18 cellular contexts compared by ENCODE assay signal in genomic region chr5:111229126-111229525, GRCh38. TPM values are rescaled to one million over a fixed set of nuclear protein-coding genes. Genes with fewer than 3 reads are reported as not detected.
DNase-seq lines count a peak whose midpoint lies in the region; ATAC-seq and TF ChIP-seq lines count a peak whose summit lies in the region.
"Had no signal": no experiment of that assay in that cellular context is flagged by ENCODE, and none has a peak within 500 bp of the region (broad histone marks: within the 10 kb centered on the region; RNA-seq: fewer than 3 reads in every experiment).

No MANE protein-coding gene starts in this region.

- DNase-seq in activated CD4-positive, alpha-beta T cell treated with anti-CD3 and anti-CD28 coated beads, Interleukin-2, amount 10 ng/mL, durations not matched to agents 7 days and 5 days = no peak
- DNase-seq in activated CD4-positive, alpha-beta T cell treated with anti-CD3 and anti-CD28 coated beads, Interleukin-2, amount 50 U/mL, for 1 hour = no peak
- DNase-seq in activated B cell treated with CpG ODN at 0.5 μM for 24 hours = no peak
- no peak for DNase-seq in SKM-1 treated with dmso at 0.1 percent for 144 hours (lab: John Stamatoyannopoulos, UW; ENCODE audit: unreplicated experiment)
- no peak for DNase-seq in NCI-H2227 treated with DMSO at 0.1 percent for 48 hours (lab: John Stamatoyannopoulos, UW)
- DNase-seq: activated CD4-positive, CD25-positive, alpha-beta regulatory T cell; endodermal cell; GDM1; lower lobe of right lung; NCI-H1694; NCI-H510A treated with DMSO at 0.1 percent for 48 hours; PC-3; SK-N-SH had no signal

- H3K4me3 Mint-ChIP-seq in activated CD4-positive, alpha-beta T cell treated with anti-CD3 and anti-CD28 coated beads, Interleukin-2, amount 10 ng/mL, durations not matched to agents 7 days and 5 days = peak overlapping the region; percentile 77
- no peak overlapping the region for H3K4me3 Mint-ChIP-seq in activated B cell treated with CpG ODN at 0.5 μM for 24 hours
- H3K4me3 Mint-ChIP-seq in nephron = peak overlapping the region in 1 of 3 experiments; percentile 50
- H3K4me3 Mint-ChIP-seq: endodermal cell, neural crest cell had no signal

- CTCF ChIA-PET in activated CD4-positive, alpha-beta T cell treated with anti-CD3 and anti-CD28 coated beads, Interleukin-2, amount 10 ng/mL, durations not matched to agents 7 days and 5 days (lab: Charles Lee) = interaction anchor here (0.6 to 1.1 kb wide), 3 partner anchors 15 to 1715 kb away, joined by 3 to 4 read pairs (median 3); no protein-coding TSS in a partner anchor
- CTCF ChIA-PET in activated B cell treated with CpG ODN at 0.5 μM for 24 hours (lab: Charles Lee) = no interaction called here

- POLR2A ChIA-PET in activated CD4-positive, alpha-beta T cell treated with anti-CD3 and anti-CD28 coated beads, Interleukin-2, amount 10 ng/mL, durations not matched to agents 7 days and 5 days (lab: Charles Lee) = interaction anchor here (0.5 to 0.6 kb wide), 2 partner anchors 34 to 1529 kb away, joined by 3 to 7 read pairs; no protein-coding TSS in a partner anchor
- POLR2A ChIA-PET in activated B cell treated with CpG ODN at 0.5 μM for 24 hours (lab: Charles Lee) = no interaction called here

- ATAC-seq in GM21825 (IDR thresholded peaks at IDR 0.05; ENCODE audit: unreplicated experiment) = peak; percentile 21
- ATAC-seq in activated B cell treated with CpG ODN at 0.5 μM for 24 hours (ENCODE audit: low read depth) = no peak
- ATAC-seq in HG02884 (IDR thresholded peaks at IDR 0.05; ENCODE audit: unreplicated experiment) = no peak
- ATAC-seq: HCT116, lower lobe of right lung, PC-3 had no signal

- peaks cover 57% of the 10 kb centered on the region for H3K36me3 Mint-ChIP-seq in activated CD4-positive, alpha-beta T cell treated with anti-CD3 and anti-CD28 coated beads, Interleukin-2, amount 10 ng/mL, durations not matched to agents 7 days and 5 days (ENCODE audit: low read depth)
- H3K36me3 Mint-ChIP-seq in activated B cell treated with CpG ODN at 0.5 μM for 24 hours (ENCODE audit: low read depth) = no peaks in the 10 kb centered on the region
- H3K36me3 Mint-ChIP-seq in nephron (ENCODE audit: low read depth) = no peaks in the 10 kb centered on the region

- peak overlapping the region; percentile 98 for H3K27ac Mint-ChIP-seq in activated CD4-positive, alpha-beta T cell treated with anti-CD3 and anti-CD28 coated beads, Interleukin-2, amount 10 ng/mL, durations not matched to agents 7 days and 5 days
- H3K27ac Mint-ChIP-seq in activated B cell treated with CpG ODN at 0.5 μM for 24 hours (peak overlapping the region; percentile 18), nephron (peak overlapping the region in 2 of 3 experiments; percentile 30 to 61)
- H3K27ac Mint-ChIP-seq: endodermal cell had no signal

- H3K9me3 Mint-ChIP-seq in activated CD4-positive, alpha-beta T cell treated with anti-CD3 and anti-CD28 coated beads, Interleukin-2, amount 10 ng/mL, durations not matched to agents 7 days and 5 days = no peaks in the 10 kb centered on the region
- no peaks in the 10 kb centered on the region for H3K9me3 Mint-ChIP-seq in activated B cell treated with CpG ODN at 0.5 μM for 24 hours
- no peaks in the 10 kb centered on the region for H3K9me3 Mint-ChIP-seq in nephron
- H3K9me3 Mint-ChIP-seq: endodermal cell, neural crest cell had no signal

- TF ChIP-seq CTCF in activated B cell treated with CpG ODN at 0.5 μM for 24 hours (IDR thresholded peaks at IDR 0.05) (no peak), nephron (IDR thresholded peaks at IDR 0.05; ENCODE audit: unreplicated experiment in 3 of 3) (no peak)

- H3K4me1 Mint-ChIP-seq in activated CD4-positive, alpha-beta T cell treated with anti-CD3 and anti-CD28 coated beads, Interleukin-2, amount 10 ng/mL, durations not matched to agents 7 days and 5 days = peaks cover 61% of the 10 kb centered on the region
- H3K4me1 Mint-ChIP-seq in activated B cell treated with CpG ODN at 0.5 μM for 24 hours (peaks cover 32% of the 10 kb centered on the region), nephron (peaks cover 15% of the 10 kb centered on the region)
- H3K4me1 Mint-ChIP-seq: endodermal cell had no signal

- no peaks in the 10 kb centered on the region for H3K27me3 Mint-ChIP-seq in activated CD4-positive, alpha-beta T cell treated with anti-CD3 and anti-CD28 coated beads, Interleukin-2, amount 10 ng/mL, durations not matched to agents 7 days and 5 days
- H3K27me3 Mint-ChIP-seq in activated B cell treated with CpG ODN at 0.5 μM for 24 hours = peaks cover 13% of the 10 kb centered on the region
- H3K27me3 Mint-ChIP-seq in nephron (ENCODE audit: low read depth) = peaks cover 28% of the 10 kb centered on the region

- intact Hi-C loops in activated B cell treated with CpG ODN at 0.5 μM for 24 hours (cut with micrococcal nuclease) = loop anchor here (5.0 kb wide), 1 partner anchor 137 kb away; the partner anchor contains the start of gene WDR36

RNA-seq across cellular contexts. Expression of gene CAMK4, which starts 4.9 kb away (rescaled TPM):
- total RNA-seq in activated CD4-positive, alpha-beta T cell treated with anti-CD3 and anti-CD28 coated beads, Interleukin-2, amount 10 ng/mL, durations not matched to agents 7 days and 5 days = 100 to 1,000 TPM; 138 to 139 TPM
- 5.1 and 6.3 TPM in 2 replicates for total RNA-seq in activated B cell treated with CpG ODN at 0.5 μM for 24 hours

Comparison
In these comparisons a context has a peak if more than half of its experiments do, and no peak if none do; other contexts are left out.
1. H3K27ac Mint-ChIP-seq: peak in every context shown above with its lines; median percentile 98 in activated CD4-positive, alpha-beta T cell treated with anti-CD3 and anti-CD28 coated beads, Interleukin-2, amount 10 ng/mL, durations not matched to agents 7 days and 5 days; 46 in nephron; 18 in activated B cell treated with CpG ODN at 0.5 μM for 24 hours.
2. RNA of gene CAMK4, which starts 4.9 kb away (total RNA-seq): 138 to 139 TPM in activated CD4-positive, alpha-beta T cell treated with anti-CD3 and anti-CD28 coated beads, Interleukin-2, amount 10 ng/mL, durations not matched to agents 7 days and 5 days; 5.1 to 6.3 TPM in activated B cell treated with CpG ODN at 0.5 μM for 24 hours; every median in the first group is over 10 times any median in the second.